Comparison of ENCODE assay signal across 26 cellular contexts in genomic region chr18:41719808-41720207, GRCh38.
"Had no signal": no experiment of that assay in that cellular context is flagged by ENCODE, and none has a peak within 500 bp of the region (broad histone marks: within the 10 kb centered on the region; RNA-seq: fewer than 3 reads in every experiment).

No MANE protein-coding gene starts in this region.

- H3K4me3 ChIP-seq: SK-N-MC had no signal

- H3K4me1 Mint-ChIP-seq: activated naive CD4-positive, alpha-beta T cell treated with anti-CD3 and anti-CD28 coated beads, Interleukin-2, amount 50 U/mL, for 24 hours; activated naive CD8-positive, alpha-beta T cell treated with anti-CD3 and anti-CD28 coated beads, Interleukin-2, amount 50 U/mL, for 24 hours had no signal

- H3K36me3 Mint-ChIP-seq: activated naive CD4-positive, alpha-beta T cell treated with anti-CD3 and anti-CD28 coated beads, Interleukin-2, amount 50 U/mL, for 24 hours had no signal

- H3K27ac Mint-ChIP-seq: activated CD8-positive, alpha-beta T cell treated with anti-CD3 and anti-CD28 coated beads, Interleukin-2, amount 10 ng/mL, durations not matched to agents 7 days and 5 days; activated naive CD4-positive, alpha-beta T cell treated with anti-CD3 and anti-CD28 coated beads, Interleukin-2, amount 50 U/mL, for 24 hours; activated naive CD8-positive, alpha-beta T cell treated with anti-CD3 and anti-CD28 coated beads, Interleukin-2, amount 50 U/mL, for 24 hours; T-helper 2 cell treated with Interferon-gamma antibody and Interleukin-4, amounts not matched to agents 5 μg/mL and 100 μg/mL, for 36 hours had no signal

- H3K27ac ChIP-seq: SK-N-MC had no signal

- H3K27me3 Mint-ChIP-seq: activated naive CD4-positive, alpha-beta T cell treated with anti-CD3 and anti-CD28 coated beads, Interleukin-2, amount 50 U/mL, for 24 hours; activated naive CD8-positive, alpha-beta T cell treated with anti-CD3 and anti-CD28 coated beads, Interleukin-2, amount 50 U/mL, for 24 hours had no signal

- H3K4me3 Mint-ChIP-seq: activated CD8-positive, alpha-beta T cell treated with anti-CD3 and anti-CD28 coated beads, Interleukin-2, amount 10 ng/mL, durations not matched to agents 7 days and 5 days; activated naive CD4-positive, alpha-beta T cell treated with anti-CD3 and anti-CD28 coated beads, Interleukin-2, amount 50 U/mL, for 24 hours; activated naive CD8-positive, alpha-beta T cell treated with anti-CD3 and anti-CD28 coated beads, Interleukin-2, amount 50 U/mL, for 24 hours; T-helper 2 cell treated with Interferon-gamma antibody and Interleukin-4, amounts not matched to agents 5 μg/mL and 100 μg/mL, for 36 hours had no signal

- DNase-seq: activated CD4-positive, alpha-beta T cell treated with anti-CD3 and anti-CD28 coated beads for 4 hours; activated CD8-positive, alpha-beta memory T cell treated with anti-CD3 and anti-CD28 coated beads, Interleukin-2, amount 50 U/mL, for 48 hours; activated CD8-positive, alpha-beta T cell treated with anti-CD3 and anti-CD28 coated beads, Interleukin-2, amount 10 ng/mL, durations not matched to agents 7 days and 5 days; activated effector memory CD4-positive, alpha-beta T cell treated with Interleukin-2 at 50 U/mL for 16 hours; activated naive CD4-positive, alpha-beta T cell; activated naive CD8-positive, alpha-beta T cell treated with anti-CD3 and anti-CD28 coated beads, Interleukin-2, amount 50 U/mL, for 24 hours; activated T-cell treated with anti-CD3 and anti-CD28 coated beads, Interleukin-2, amount 50 U/mL, for 1 hour; amygdala; caudate nucleus; Kasumi-1; KBM-7; NCI-H1048; NCI-H1930; NCI-H2107; NCI-H510A treated with DMSO at 0.1 percent for 48 hours; NCI-H69; NK-92 treated with Interleukin-12 subunit alpha and Interleukin-12 subunit beta, amount 100 ng/mL, for 24 hours; OCI-M1; RPMI8226; SW 1271 had no signal

- H3K9me3 Mint-ChIP-seq: T-helper 2 cell treated with Interferon-gamma antibody and Interleukin-4, amounts not matched to agents 5 μg/mL and 100 μg/mL, for 36 hours had no signal

- ATAC-seq: activated CD4-positive, CD25-positive, alpha-beta regulatory T cell treated with anti-CD3 and anti-CD28 coated beads, Interleukin-2, amount 50 U/mL, for 24 hours; activated CD8-positive, alpha-beta T cell treated with anti-CD3 and anti-CD28 coated beads, Interleukin-2, amount 10 ng/mL, durations not matched to agents 7 days and 5 days; activated naive CD8-positive, alpha-beta T cell treated with anti-CD3 and anti-CD28 coated beads, Interleukin-2, amount 50 U/mL, for 24 hours; Panc1; Right ventricle myocardium inferior had no signal
